ENCODE assay signal across 2 cellular contexts in the genomic region with DNA sequence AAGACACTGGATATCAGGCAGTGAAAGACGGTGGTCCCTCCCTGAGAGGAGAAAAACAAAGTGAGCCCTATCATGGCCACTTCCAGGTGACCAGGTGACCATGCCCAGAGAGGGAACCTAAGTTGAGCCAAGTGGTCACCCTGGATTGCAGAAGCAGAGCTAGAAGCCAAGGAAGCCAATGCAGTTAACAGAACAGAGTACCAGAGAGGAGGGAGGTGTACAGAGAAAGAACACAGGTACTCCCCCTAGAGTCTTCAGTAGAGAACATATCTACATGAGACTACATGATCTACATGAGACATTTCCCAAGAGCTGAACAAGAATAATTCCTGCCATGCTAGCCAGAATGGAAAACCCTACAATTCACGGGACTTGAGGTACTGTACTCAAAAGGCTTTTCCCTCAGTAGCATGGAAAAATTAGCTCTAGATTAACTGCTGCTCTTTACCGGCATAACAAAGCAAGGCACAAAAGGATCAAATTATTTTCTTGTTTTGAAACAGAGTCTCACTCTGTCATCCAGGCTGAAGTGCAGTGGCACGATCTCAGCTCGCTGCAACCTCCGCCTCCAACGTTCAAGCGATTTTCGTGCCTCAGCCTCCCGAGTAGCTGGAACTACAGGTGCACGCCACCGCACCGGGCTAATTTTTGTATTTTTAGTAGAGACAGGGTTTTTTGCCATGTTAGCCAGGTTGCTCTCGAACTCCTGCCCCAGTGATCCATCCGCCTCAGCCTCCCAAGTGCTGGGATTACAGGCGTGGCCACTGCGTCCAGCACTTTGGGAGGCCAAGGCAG.
TF ChIP-seq lines count a peak whose summit lies in the region.

No MANE protein-coding gene starts in this region.

TF ChIP-seq in HEK293T, 16 proteins besides CTCF, POLR2A, EP300 and RAD21 (continued from another document):
- TF ChIP-seq SUZ12 (IDR thresholded peaks at IDR 0.05) (no peak), CTBP1 (IDR thresholded peaks at IDR 0.05; ENCODE audit: borderline replicate concordance) (no peak)

TF ChIP-seq in SK-N-SH, 30 proteins besides CTCF, POLR2A, EP300 and RAD21 (continued from another document):
- TF ChIP-seq, protein P1, sequence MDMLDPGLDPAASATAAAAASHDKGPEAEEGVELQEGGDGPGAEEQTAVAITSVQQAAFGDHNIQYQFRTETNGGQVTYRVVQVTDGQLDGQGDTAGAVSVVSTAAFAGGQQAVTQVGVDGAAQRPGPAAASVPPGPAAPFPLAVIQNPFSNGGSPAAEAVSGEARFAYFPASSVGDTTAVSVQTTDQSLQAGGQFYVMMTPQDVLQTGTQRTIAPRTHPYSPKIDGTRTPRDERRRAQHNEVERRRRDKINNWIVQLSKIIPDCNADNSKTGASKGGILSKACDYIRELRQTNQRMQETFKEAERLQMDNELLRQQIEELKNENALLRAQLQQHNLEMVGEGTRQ (IDR thresholded peaks at IDR 0.05; ENCODE audit: borderline replicate concordance, low read depth, low read length) = no peak
- TF ChIP-seq RFX5 (IDR thresholded peaks at IDR 0.05; ENCODE audit: low read length) (no peak), FOXM1 (IDR thresholded peaks at IDR 0.05; ENCODE audit: low read depth) (no peak), NRF1 (IDR thresholded peaks at IDR 0.05; ENCODE audit: low read depth, low read length) (no peak), JUND (IDR thresholded peaks at IDR 0.05) (no peak), POLR2AphosphoS5 (IDR thresholded peaks at IDR 0.05; ENCODE audit: low read depth, low read length) (no peak), SIN3A (IDR thresholded peaks at IDR 0.05; ENCODE audit: borderline replicate concordance, low read depth, low read length) (no peak), RCOR1 (IDR thresholded peaks at IDR 0.05; ENCODE audit: low read length) (no peak), GABPA (IDR thresholded peaks at IDR 0.05; ENCODE audit: low read depth) (no peak)
- TF ChIP-seq, protein P2, sequence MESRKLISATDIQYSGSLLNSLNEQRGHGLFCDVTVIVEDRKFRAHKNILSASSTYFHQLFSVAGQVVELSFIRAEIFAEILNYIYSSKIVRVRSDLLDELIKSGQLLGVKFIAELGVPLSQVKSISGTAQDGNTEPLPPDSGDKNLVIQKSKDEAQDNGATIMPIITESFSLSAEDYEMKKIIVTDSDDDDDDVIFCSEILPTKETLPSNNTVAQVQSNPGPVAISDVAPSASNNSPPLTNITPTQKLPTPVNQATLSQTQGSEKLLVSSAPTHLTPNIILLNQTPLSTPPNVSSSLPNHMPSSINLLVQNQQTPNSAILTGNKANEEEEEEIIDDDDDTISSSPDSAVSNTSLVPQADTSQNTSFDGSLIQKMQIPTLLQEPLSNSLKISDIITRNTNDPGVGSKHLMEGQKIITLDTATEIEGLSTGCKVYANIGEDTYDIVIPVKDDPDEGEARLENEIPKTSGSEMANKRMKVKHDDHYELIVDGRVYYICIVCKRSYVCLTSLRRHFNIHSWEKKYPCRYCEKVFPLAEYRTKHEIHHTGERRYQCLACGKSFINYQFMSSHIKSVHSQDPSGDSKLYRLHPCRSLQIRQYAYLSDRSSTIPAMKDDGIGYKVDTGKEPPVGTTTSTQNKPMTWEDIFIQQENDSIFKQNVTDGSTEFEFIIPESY (IDR thresholded peaks at IDR 0.05; ENCODE audit: borderline replicate concordance, low read depth) = no peak
